15 cellular contexts compared by ENCODE assay signal in genomic region chr3:141557961-141558706, GRCh38.
DNase-seq lines count a peak whose midpoint lies in the region; ATAC-seq, FAIRE-seq and TF ChIP-seq lines count a peak whose summit lies in the region.
"Had no signal": no experiment of that assay in that cellular context is flagged by ENCODE, and none has a peak within 500 bp of the region (broad histone marks: within the 10 kb centered on the region; RNA-seq: fewer than 3 reads in every experiment).

No MANE protein-coding gene starts in this region.

- no peak for TF ChIP-seq CTCF in gastroesophageal sphincter (IDR thresholded peaks at IDR 0.05)

- H3K36me3 ChIP-seq in effector memory CD4-positive, alpha-beta T cell (ENCODE audit: control insufficient read depth, insufficient read depth, low read length): peaks cover 19% of the 10 kb centered on the region
- H3K36me3 ChIP-seq in small intestine (ENCODE audit: control insufficient read depth in 2 of 2, insufficient read depth in 2 of 2, low read length in 2 of 2) (peaks cover 0 to 2% of the 10 kb centered on the region in 2 donors), gastroesophageal sphincter (peaks cover 0 to 29% of the 10 kb centered on the region in 2 donors)

- H3K9me3 ChIP-seq in effector memory CD4-positive, alpha-beta T cell (ENCODE audit: control insufficient read depth, low read length): no peaks in the 10 kb centered on the region
- H3K9me3 ChIP-seq in small intestine (ENCODE audit: control insufficient read depth, low read depth) (no peaks in the 10 kb centered on the region), gastroesophageal sphincter (no peaks in the 10 kb centered on the region)
- H3K9me3 ChIP-seq: testis had no signal

- H3K4me3 ChIP-seq in effector memory CD4-positive, alpha-beta T cell (ENCODE audit: insufficient read depth, low read depth, low read length, poor library complexity, severe bottlenecking): no peak overlapping the region
- H3K4me3 ChIP-seq in small intestine (ENCODE audit: low read depth in 1 of 2, low read length in 2 of 2) (no peak overlapping the region), gastroesophageal sphincter (no peak overlapping the region)
- H3K4me3 ChIP-seq: testis had no signal

- ATAC-seq in Right ventricle myocardium superior (ENCODE audit: poor library complexity) (no peak), gastroesophageal sphincter (no peak)
- ATAC-seq: activated T-cell treated with anti-CD3 and anti-CD28 coated beads, Interleukin-2, amount 50 U/mL, for 72 hours had no signal

- TF ChIP-seq EP300 in gastroesophageal sphincter (IDR thresholded peaks at IDR 0.05): no peak

- TF ChIP-seq POLR2A in gastroesophageal sphincter (IDR thresholded peaks at IDR 0.05): no peak

- WGBS in small intestine, 3 donors: 22 to 38% (median 32%) methylated on average over 4 of the region's 4 CpGs
- WGBS in gastroesophageal sphincter (ENCODE audit: low coverage in 1 of 2), 2 donors: 63 to 75% methylated on average over 4 of the region's 4 CpGs

- peaks cover 16% of the 10 kb centered on the region for H3K4me1 ChIP-seq in effector memory CD4-positive, alpha-beta T cell (ENCODE audit: control insufficient read depth, insufficient read depth, low read length, poor library complexity, severe bottlenecking)
- H3K4me1 ChIP-seq in small intestine (ENCODE audit: control insufficient read depth in 2 of 2, insufficient read depth in 1 of 2, low read depth in 1 of 2, low read length in 1 of 2) (peaks cover 0 to 2% of the 10 kb centered on the region in 2 donors), gastroesophageal sphincter (peaks cover 0 to 11% (median 0%) of the 10 kb centered on the region in 3 donors)

- FAIRE-seq in small intestine (lab: Jason Lieb, UNC): no peak

- intact Hi-C loops in Right ventricle myocardium superior (cut with DNase I): no loop called here

- DNase-seq in HT-29 (ENCODE audit: low spot score): peak; percentile 36
- peak; percentile 98 for DNase-seq in NOMO-1 treated with DMSO at 0.1 percent for 48 hours (lab: John Stamatoyannopoulos, UW; ENCODE audit: unreplicated experiment)
- DNase-seq in effector memory CD4-positive, alpha-beta T cell: no peak
- peak; percentile 70 for DNase-seq in small intestine
- DNase-seq in stimulated activated CD4-positive, alpha-beta T cell treated with anti-CD3 and anti-CD28 coated beads, Interleukin-2, amount 100 ng/mL, for 48 hours: no peak
- no peak for DNase-seq in mesenteric fat pad (ENCODE audit: low spot score)
- DNase-seq in Right ventricle myocardium superior: no peak
- DNase-seq: activated T-cell treated with anti-CD3 and anti-CD28 coated beads, Interleukin-2, amount 50 U/mL, for 72 hours; amniotic stem cell; kidney; NCI-H1092 treated with DMSO at 0.1 percent for 48 hours; NCI-H446 treated with DMSO at 0.1 percent for 48 hours; RPMI8226; testis had no signal

- peak overlapping the region; percentile 3 for H3K27ac ChIP-seq in effector memory CD4-positive, alpha-beta T cell (ENCODE audit: insufficient read depth, low read length, poor library complexity, severe bottlenecking)
- H3K27ac ChIP-seq in small intestine (ENCODE audit: low read depth in 1 of 2, low read length in 1 of 2) (no peak overlapping the region), gastroesophageal sphincter (no peak overlapping the region)
- H3K27ac ChIP-seq: testis had no signal

- no peaks in the 10 kb centered on the region for H3K27me3 ChIP-seq in effector memory CD4-positive, alpha-beta T cell (replicated peaks; ENCODE audit: control insufficient read depth, insufficient read depth, low read length, poor library complexity, severe bottlenecking)
- H3K27me3 ChIP-seq in small intestine (ENCODE audit: control insufficient read depth in 2 of 2, insufficient read depth in 2 of 2, low read length in 2 of 2): no peaks in the 10 kb centered on the region
- no peaks in the 10 kb centered on the region for H3K27me3 ChIP-seq in gastroesophageal sphincter
- H3K27me3 ChIP-seq: testis had no signal

Comparison
In these comparisons a context has a peak if more than half of its experiments do, and no peak if none do; other contexts are left out.
1. DNase-seq: peak in HT-29 (single experiment), NOMO-1 treated with DMSO at 0.1 percent for 48 hours (single experiment) and small intestine (single experiment); none in effector memory CD4-positive, alpha-beta T cell (0 of 3), stimulated activated CD4-positive, alpha-beta T cell treated with anti-CD3 and anti-CD28 coated beads, Interleukin-2, amount 100 ng/mL, for 48 hours (0 of 2), mesenteric fat pad (single experiment) and Right ventricle myocardium superior (single experiment).